ENCODE assay signal across 9 cellular contexts in genomic region chr3:194250104-194251002, GRCh38.
DNase-seq lines count a peak whose midpoint lies in the region; ATAC-seq, FAIRE-seq and TF ChIP-seq lines count a peak whose summit lies in the region.
"Had no signal": no experiment of that assay in that cellular context is flagged by ENCODE, and none has a peak within 500 bp of the region (broad histone marks: within the 10 kb centered on the region; RNA-seq: fewer than 3 reads in every experiment).

No MANE protein-coding gene starts in this region.

- H3K4me1 Mint-ChIP-seq in activated T-cell treated with anti-CD3 and anti-CD28 coated beads, Interleukin-2, amount 50 U/mL, for 72 hours (ENCODE audit: low read depth), result peaks cover 3% of the 10 kb centered on the region

- no peaks in the 10 kb centered on the region for H3K9me3 ChIP-seq in adrenal gland (replicated peaks in 1 of 3)
- no peaks in the 10 kb centered on the region for H3K9me3 ChIP-seq in kidney (ENCODE audit: control insufficient read depth in 1 of 2, low read length in 2 of 2)
- H3K9me3 ChIP-seq in stomach, result no peaks in the 10 kb centered on the region

- FAIRE-seq in kidney (lab: Jason Lieb, UNC) (no peak), urothelium cell line (lab: Jason Lieb, UNC) (no peak)

- no peak overlapping the region for H3K4me3 Mint-ChIP-seq in activated T-cell treated with anti-CD3 and anti-CD28 coated beads, Interleukin-2, amount 50 U/mL, for 72 hours

- intact Hi-C loops in adrenal gland (cut with DNase I) (no loop called here), kidney (cut with DNase I) (no loop called here), stomach (cut with DNase I; ENCODE audit: low total_unique reads) (no loop called here)

- no peak overlapping the region for H3K27ac Mint-ChIP-seq in activated T-cell treated with anti-CD3 and anti-CD28 coated beads, Interleukin-2, amount 50 U/mL, for 72 hours

- H3K36me3 Mint-ChIP-seq in activated T-cell treated with anti-CD3 and anti-CD28 coated beads, Interleukin-2, amount 50 U/mL, for 72 hours (ENCODE audit: insufficient read depth in 2 of 2), result no peaks in the 10 kb centered on the region

- no peak overlapping the region for H3K4me3 ChIP-seq in adrenal gland
- H3K4me3 ChIP-seq in kidney (ENCODE audit: low read length in 2 of 2), result peak overlapping the region; percentile 5 to 26
- no peak overlapping the region for H3K4me3 ChIP-seq in stomach

- H3K4me1 ChIP-seq in adrenal gland (replicated peaks in 1 of 2) (peaks cover 0 to 21% of the 10 kb centered on the region in 2 donors), kidney (ENCODE audit: control insufficient read depth in 1 of 2, insufficient read depth in 1 of 2, low read depth in 1 of 2, low read length in 2 of 2) (peaks cover 7 to 12% of the 10 kb centered on the region in 2 donors), stomach (peaks cover 14 to 24% (median 19%) of the 10 kb centered on the region in 4 donors)

- ATAC-seq in GM19035 (IDR thresholded peaks at IDR 0.05; ENCODE audit: unreplicated experiment) (no peak), GM19395 (IDR thresholded peaks at IDR 0.05; ENCODE audit: unreplicated experiment) (no peak)
- no peak for ATAC-seq in activated T-cell treated with anti-CD3 and anti-CD28 coated beads, Interleukin-2, amount 50 U/mL, for 72 hours (replicated peaks in 1 of 2)

- peak; percentile 28 for DNase-seq in NCI-H1092 (lab: John Stamatoyannopoulos, UW)
- peak in 4 of 7 donors; percentile 16 to 70 (median 42) for DNase-seq in adrenal gland
- DNase-seq in kidney, result peak; percentile 88
- peak; percentile 7 for DNase-seq in stomach
- DNase-seq in activated T-cell treated with anti-CD3 and anti-CD28 coated beads, Interleukin-2, amount 50 U/mL, for 72 hours, result no peak
- no peak for DNase-seq in urothelium cell line (ENCODE audit: low spot score)
- DNase-seq: activated naive CD4-positive, alpha-beta T cell treated with Interleukin-2 at 50 U/mL for 16 hours had no signal

- H3K27ac ChIP-seq in adrenal gland, result peak overlapping the region in 1 of 5 donors; percentile 27
- no peak overlapping the region for H3K27ac ChIP-seq in kidney (ENCODE audit: low read depth in 2 of 2, low read length in 2 of 2)
- peak overlapping the region in 1 of 5 donors; percentile 21 for H3K27ac ChIP-seq in stomach

- 45 to 63% (median 55%) methylated on average over 13 to 20 of the region's 20 CpGs for WGBS in adrenal gland, 4 donors
- WGBS in stomach, 5 donors, result 43 to 61% (median 47%) methylated on average over 18 to 20 of the region's 20 CpGs

- TF ChIP-seq CTCF in adrenal gland (IDR thresholded peaks at IDR 0.05) (no peak), kidney (IDR thresholded peaks at IDR 0.05; ENCODE audit: borderline replicate concordance, extremely low read depth, insufficient read depth) (no peak), stomach (IDR thresholded peaks at IDR 0.05) (no peak)

- no peaks in the 10 kb centered on the region for H3K27me3 Mint-ChIP-seq in activated T-cell treated with anti-CD3 and anti-CD28 coated beads, Interleukin-2, amount 50 U/mL, for 72 hours (ENCODE audit: low read depth)

- no peak overlapping the region for H3K9ac ChIP-seq in kidney (ENCODE audit: low read length in 2 of 2)

- TF ChIP-seq EP300 in stomach (IDR thresholded peaks at IDR 0.05), result no peak

- TF ChIP-seq POLR2A in adrenal gland (IDR thresholded peaks at IDR 0.05), result no peak
- no peak for TF ChIP-seq POLR2A in stomach (IDR thresholded peaks at IDR 0.05)

- H3K36me3 ChIP-seq in adrenal gland (replicated peaks in 1 of 2) (no peaks in the 10 kb centered on the region), kidney (ENCODE audit: control insufficient read depth in 1 of 2, insufficient read depth in 2 of 2, low read length in 2 of 2) (no peaks in the 10 kb centered on the region), stomach (no peaks in the 10 kb centered on the region)

- no peaks in the 10 kb centered on the region for H3K9me3 Mint-ChIP-seq in activated T-cell treated with anti-CD3 and anti-CD28 coated beads, Interleukin-2, amount 50 U/mL, for 72 hours

- H3K27me3 ChIP-seq in adrenal gland, result no peaks in the 10 kb centered on the region
- no peaks in the 10 kb centered on the region for H3K27me3 ChIP-seq in stomach

Comparison
In these comparisons a context has a peak if more than half of its experiments do, and no peak if none do; other contexts are left out.
1. DNase-seq: peak in NCI-H1092 (single experiment), adrenal gland (4 of 7), kidney (single experiment) and stomach (single experiment); none in activated T-cell treated with anti-CD3 and anti-CD28 coated beads, Interleukin-2, amount 50 U/mL, for 72 hours (0 of 2) and urothelium cell line (single experiment).
2. H3K4me3 ChIP-seq: peak in kidney (2 of 2); none in adrenal gland (0 of 4) and stomach (0 of 4).